Comparison of ENCODE assay signal across 1 cellular context in the genomic region with DNA sequence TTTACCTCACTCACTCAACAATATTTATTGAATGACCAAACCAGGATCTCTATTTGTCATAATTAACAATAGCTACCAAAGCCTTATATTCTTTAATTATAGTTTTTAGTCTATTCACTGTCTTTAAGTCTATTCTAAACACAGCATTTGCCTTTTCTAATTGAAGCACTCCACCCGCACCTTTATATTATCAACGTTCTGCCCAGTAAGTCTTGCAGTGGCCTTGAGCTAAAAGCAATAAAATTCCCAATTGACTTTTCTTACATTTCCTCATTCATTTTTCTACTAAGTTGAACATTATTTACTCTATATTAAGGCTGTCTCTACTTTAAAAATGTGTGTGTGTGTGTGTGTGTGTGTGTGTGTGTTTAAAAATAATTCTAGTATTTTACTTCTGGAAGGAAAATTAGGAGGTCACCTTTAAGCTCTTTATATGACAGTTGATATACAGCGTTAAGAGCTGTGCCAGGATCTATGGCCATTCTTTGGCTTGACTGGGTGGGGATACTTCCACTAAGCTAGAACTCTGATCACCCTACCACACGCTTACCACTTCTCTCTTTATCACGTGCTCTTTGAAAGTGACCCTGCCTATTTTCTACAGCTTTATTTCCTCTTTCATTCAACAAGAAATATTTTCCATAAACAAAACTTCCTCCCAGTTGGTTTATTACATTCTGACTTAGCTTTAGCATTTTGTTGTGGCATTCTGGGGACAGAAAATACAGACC.
TF ChIP-seq lines count a peak whose summit lies in the region.

No MANE protein-coding gene starts in this region.

TF ChIP-seq in HepG2, 621 proteins besides CTCF, POLR2A, EP300 and RAD21:
- TF ChIP-seq, protein P1, sequence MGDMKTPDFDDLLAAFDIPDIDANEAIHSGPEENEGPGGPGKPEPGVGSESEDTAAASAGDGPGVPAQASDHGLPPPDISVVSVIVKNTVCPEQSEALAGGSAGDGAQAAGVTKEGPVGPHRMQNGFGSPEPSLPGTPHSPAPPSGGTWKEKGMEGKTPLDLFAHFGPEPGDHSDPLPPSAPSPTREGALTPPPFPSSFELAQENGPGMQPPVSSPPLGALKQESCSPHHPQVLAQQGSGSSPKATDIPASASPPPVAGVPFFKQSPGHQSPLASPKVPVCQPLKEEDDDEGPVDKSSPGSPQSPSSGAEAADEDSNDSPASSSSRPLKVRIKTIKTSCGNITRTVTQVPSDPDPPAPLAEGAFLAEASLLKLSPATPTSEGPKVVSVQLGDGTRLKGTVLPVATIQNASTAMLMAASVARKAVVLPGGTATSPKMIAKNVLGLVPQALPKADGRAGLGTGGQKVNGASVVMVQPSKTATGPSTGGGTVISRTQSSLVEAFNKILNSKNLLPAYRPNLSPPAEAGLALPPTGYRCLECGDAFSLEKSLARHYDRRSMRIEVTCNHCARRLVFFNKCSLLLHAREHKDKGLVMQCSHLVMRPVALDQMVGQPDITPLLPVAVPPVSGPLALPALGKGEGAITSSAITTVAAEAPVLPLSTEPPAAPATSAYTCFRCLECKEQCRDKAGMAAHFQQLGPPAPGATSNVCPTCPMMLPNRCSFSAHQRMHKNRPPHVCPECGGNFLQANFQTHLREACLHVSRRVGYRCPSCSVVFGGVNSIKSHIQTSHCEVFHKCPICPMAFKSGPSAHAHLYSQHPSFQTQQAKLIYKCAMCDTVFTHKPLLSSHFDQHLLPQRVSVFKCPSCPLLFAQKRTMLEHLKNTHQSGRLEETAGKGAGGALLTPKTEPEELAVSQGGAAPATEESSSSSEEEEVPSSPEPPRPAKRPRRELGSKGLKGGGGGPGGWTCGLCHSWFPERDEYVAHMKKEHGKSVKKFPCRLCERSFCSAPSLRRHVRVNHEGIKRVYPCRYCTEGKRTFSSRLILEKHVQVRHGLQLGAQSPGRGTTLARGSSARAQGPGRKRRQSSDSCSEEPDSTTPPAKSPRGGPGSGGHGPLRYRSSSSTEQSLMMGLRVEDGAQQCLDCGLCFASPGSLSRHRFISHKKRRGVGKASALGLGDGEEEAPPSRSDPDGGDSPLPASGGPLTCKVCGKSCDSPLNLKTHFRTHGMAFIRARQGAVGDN (CRISPR knock-in tag; IDR thresholded peaks at IDR 0.05), result no peak
- no peak for TF ChIP-seq TCF7 (IDR thresholded peaks at IDR 0.05; ENCODE audit: low read depth)
- no peak for TF ChIP-seq ZSCAN25 (CRISPR knock-in tag; IDR thresholded peaks at IDR 0.05)
- TF ChIP-seq ZFP36L2 (CRISPR knock-in tag; IDR thresholded peaks at IDR 0.05), result no peak
- no peak for TF ChIP-seq ZKSCAN5 (CRISPR knock-in tag; IDR thresholded peaks at IDR 0.05)
- no peak for TF ChIP-seq SMAD1 (CRISPR knock-in tag; IDR thresholded peaks at IDR 0.05; ENCODE audit: borderline replicate concordance, low read depth)
- TF ChIP-seq NKX3-1 (CRISPR knock-in tag; IDR thresholded peaks at IDR 0.05), result no peak
- no peak for TF ChIP-seq JARID2 (CRISPR knock-in tag; IDR thresholded peaks at IDR 0.05; ENCODE audit: insufficient replicate concordance)
- TF ChIP-seq ZNF768 (CRISPR knock-in tag; IDR thresholded peaks at IDR 0.05), result no peak
- no peak for TF ChIP-seq SKI (IDR thresholded peaks at IDR 0.05; ENCODE audit: partially characterized antibody)
- no peak for TF ChIP-seq ATRX (CRISPR knock-in tag; IDR thresholded peaks at IDR 0.05; ENCODE audit: borderline replicate concordance)
- TF ChIP-seq, protein P2, sequence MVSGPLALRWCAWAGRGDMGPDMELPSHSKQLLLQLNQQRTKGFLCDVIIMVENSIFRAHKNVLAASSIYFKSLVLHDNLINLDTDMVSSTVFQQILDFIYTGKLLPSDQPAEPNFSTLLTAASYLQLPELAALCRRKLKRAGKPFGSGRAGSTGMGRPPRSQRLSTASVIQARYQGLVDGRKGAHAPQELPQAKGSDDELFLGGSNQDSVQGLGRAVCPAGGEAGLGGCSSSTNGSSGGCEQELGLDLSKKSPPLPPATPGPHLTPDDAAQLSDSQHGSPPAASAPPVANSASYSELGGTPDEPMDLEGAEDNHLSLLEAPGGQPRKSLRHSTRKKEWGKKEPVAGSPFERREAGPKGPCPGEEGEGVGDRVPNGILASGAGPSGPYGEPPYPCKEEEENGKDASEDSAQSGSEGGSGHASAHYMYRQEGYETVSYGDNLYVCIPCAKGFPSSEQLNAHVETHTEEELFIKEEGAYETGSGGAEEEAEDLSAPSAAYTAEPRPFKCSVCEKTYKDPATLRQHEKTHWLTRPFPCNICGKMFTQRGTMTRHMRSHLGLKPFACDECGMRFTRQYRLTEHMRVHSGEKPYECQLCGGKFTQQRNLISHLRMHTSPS (CRISPR knock-in tag; IDR thresholded peaks at IDR 0.05; ENCODE audit: low read depth), result no peak
- TF ChIP-seq, protein P3, sequence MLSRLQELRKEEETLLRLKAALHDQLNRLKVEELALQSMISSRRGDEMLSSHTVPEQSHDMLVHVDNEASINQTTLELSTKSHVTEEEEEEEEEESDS (CRISPR knock-in tag; IDR thresholded peaks at IDR 0.05; ENCODE audit: borderline replicate concordance), result no peak
- no peak for TF ChIP-seq TOPORS (CRISPR knock-in tag; IDR thresholded peaks at IDR 0.05)
- TF ChIP-seq RARA (CRISPR knock-in tag; IDR thresholded peaks at IDR 0.05), result no peak
- TF ChIP-seq, protein P4, sequence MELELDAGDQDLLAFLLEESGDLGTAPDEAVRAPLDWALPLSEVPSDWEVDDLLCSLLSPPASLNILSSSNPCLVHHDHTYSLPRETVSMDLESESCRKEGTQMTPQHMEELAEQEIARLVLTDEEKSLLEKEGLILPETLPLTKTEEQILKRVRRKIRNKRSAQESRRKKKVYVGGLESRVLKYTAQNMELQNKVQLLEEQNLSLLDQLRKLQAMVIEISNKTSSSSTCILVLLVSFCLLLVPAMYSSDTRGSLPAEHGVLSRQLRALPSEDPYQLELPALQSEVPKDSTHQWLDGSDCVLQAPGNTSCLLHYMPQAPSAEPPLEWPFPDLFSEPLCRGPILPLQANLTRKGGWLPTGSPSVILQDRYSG (CRISPR knock-in tag; IDR thresholded peaks at IDR 0.05), result no peak
TF ChIP-seq in HepG2: peak in this region for 0.
